ENCODE assay signal across 1 cellular context in genomic region chr1:204171751-204172178, GRCh38.
TF ChIP-seq lines count a peak whose summit lies in the region.

No MANE protein-coding gene starts in this region.

TF ChIP-seq in HepG2, 621 proteins besides CTCF, POLR2A, EP300 and RAD21 (continued from another document and continues in another):
- TF ChIP-seq ZBTB4 (CRISPR knock-in tag; IDR thresholded peaks at IDR 0.05; ENCODE audit: borderline replicate concordance) (no peak), THAP8 (CRISPR knock-in tag; IDR thresholded peaks at IDR 0.05; ENCODE audit: borderline replicate concordance) (no peak), ZNF766 (CRISPR knock-in tag; IDR thresholded peaks at IDR 0.05; ENCODE audit: borderline replicate concordance) (no peak), MEF2D (CRISPR knock-in tag; IDR thresholded peaks at IDR 0.05) (peak; percentile 91), ZKSCAN8 (CRISPR knock-in tag; IDR thresholded peaks at IDR 0.05; ENCODE audit: borderline replicate concordance) (no peak), POLR2AphosphoS5 (IDR thresholded peaks at IDR 0.05; ENCODE audit: low read depth, low read length) (no peak), FOSL2 (CRISPR knock-in tag; IDR thresholded peaks at IDR 0.05) (peak; percentile 86), CREM (IDR thresholded peaks at IDR 0.05) (0 out of 2 replicates have a peak, but pooled peaks have one; percentile 16), CREM (CRISPR knock-in tag; IDR thresholded peaks at IDR 0.05) (no peak), ZBTB37 (CRISPR knock-in tag; IDR thresholded peaks at IDR 0.05) (no peak), HNF1B (CRISPR knock-in tag; IDR thresholded peaks at IDR 0.05) (no peak), HMG20A (CRISPR knock-in tag; IDR thresholded peaks at IDR 0.05; ENCODE audit: borderline replicate concordance) (peak; percentile 44; the same call in 1 of the 2 replicates), ONECUT2 (CRISPR knock-in tag; IDR thresholded peaks at IDR 0.05) (no peak), ZBTB38 (CRISPR knock-in tag; IDR thresholded peaks at IDR 0.05) (no peak), ZMYM2 (CRISPR knock-in tag; IDR thresholded peaks at IDR 0.05) (no peak), FOXP1 (IDR thresholded peaks at IDR 0.05) (no peak), FOXP1 (CRISPR knock-in tag; IDR thresholded peaks at IDR 0.05) (0 out of 2 replicates have a peak, but pooled peaks have one; percentile 7), ZNF33B (CRISPR knock-in tag; IDR thresholded peaks at IDR 0.05) (no peak), THAP7 (CRISPR knock-in tag; IDR thresholded peaks at IDR 0.05) (no peak), ZNF784 (CRISPR knock-in tag; IDR thresholded peaks at IDR 0.05; ENCODE audit: borderline replicate concordance) (no peak), SALL2 (CRISPR knock-in tag; IDR thresholded peaks at IDR 0.05) (no peak), ARNT (IDR thresholded peaks at IDR 0.05) (no peak), FOXO4 (CRISPR knock-in tag; conservative IDR thresholded peaks at IDR 0.05) (no peak), E2F1 (CRISPR knock-in tag; IDR thresholded peaks at IDR 0.05) (no peak), POGZ (CRISPR knock-in tag; IDR thresholded peaks at IDR 0.05) (no peak), ZNF354B (CRISPR knock-in tag; IDR thresholded peaks at IDR 0.05) (no peak), ZNF160 (CRISPR knock-in tag; IDR thresholded peaks at IDR 0.05) (no peak), ZNF709 (CRISPR knock-in tag; IDR thresholded peaks at IDR 0.05) (no peak), ZBTB44 (CRISPR knock-in tag; IDR thresholded peaks at IDR 0.05) (no peak), ELF1 (CRISPR knock-in tag; IDR thresholded peaks at IDR 0.05) (no peak), CEBPB (IDR thresholded peaks at IDR 0.05; ENCODE audit: borderline replicate concordance, low read depth, low read length) (peak; percentile 64; the same call in 1 of the 2 replicates), GABPB1 (CRISPR knock-in tag; IDR thresholded peaks at IDR 0.05) (no peak), HNF4G (IDR thresholded peaks at IDR 0.05; ENCODE audit: borderline replicate concordance, low read depth, low read length) (no peak), HNF4G (CRISPR knock-in tag; IDR thresholded peaks at IDR 0.05; ENCODE audit: borderline replicate concordance, low read depth) (no peak), ZBTB21 (CRISPR knock-in tag; IDR thresholded peaks at IDR 0.05) (no peak), JUN (CRISPR knock-in tag; IDR thresholded peaks at IDR 0.05) (no peak), MEIS2 (CRISPR knock-in tag; IDR thresholded peaks at IDR 0.05) (no peak), KLF16 (CRISPR knock-in tag; IDR thresholded peaks at IDR 0.05) (no peak), ARID3A (IDR thresholded peaks at IDR 0.05; ENCODE audit: low read depth, low read length) (0 out of 2 replicates have a peak, but pooled peaks have one; percentile 13), NR2F1 (CRISPR knock-in tag; IDR thresholded peaks at IDR 0.05) (peak in 1 of 2 experiments; percentile 58; a peak in 1 of 4 replicates), ATAD3A (CRISPR knock-in tag; IDR thresholded peaks at IDR 0.05) (no peak), ZFYVE20 (CRISPR knock-in tag; IDR thresholded peaks at IDR 0.05; ENCODE audit: borderline replicate concordance, low read depth) (no peak), LRRFIP1 (CRISPR knock-in tag; conservative IDR thresholded peaks at IDR 0.05) (no peak), SNAPC2 (CRISPR knock-in tag; IDR thresholded peaks at IDR 0.05) (no peak), TAF1 (CRISPR knock-in tag; IDR thresholded peaks at IDR 0.05) (no peak)
